In the genomic region with DNA sequence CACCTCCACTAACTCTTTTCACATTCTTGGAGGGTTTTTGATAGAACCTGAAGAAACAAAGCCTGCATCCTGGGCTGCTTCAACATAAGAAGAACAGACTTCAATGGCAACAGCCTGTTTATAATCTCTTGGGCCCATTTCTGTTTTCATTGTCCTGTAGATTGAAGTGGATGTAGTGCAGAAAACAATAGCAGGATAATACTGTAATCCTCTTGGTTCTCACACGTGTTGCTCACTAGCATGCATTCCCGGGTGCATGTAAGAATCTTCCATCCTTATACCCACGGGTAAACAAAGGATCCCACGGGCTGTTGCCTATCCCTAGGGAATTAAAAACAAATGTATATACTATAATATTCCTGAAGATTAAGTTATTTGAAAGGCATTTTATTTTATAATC, we compare ENCODE assay signal across 1 cellular context.
TF ChIP-seq lines count a peak whose summit lies in the region.

No MANE protein-coding gene starts in this region.

TF ChIP-seq in A549, 52 proteins besides CTCF, POLR2A, EP300 and RAD21 (continued from another document):
- TF ChIP-seq, protein P1, sequence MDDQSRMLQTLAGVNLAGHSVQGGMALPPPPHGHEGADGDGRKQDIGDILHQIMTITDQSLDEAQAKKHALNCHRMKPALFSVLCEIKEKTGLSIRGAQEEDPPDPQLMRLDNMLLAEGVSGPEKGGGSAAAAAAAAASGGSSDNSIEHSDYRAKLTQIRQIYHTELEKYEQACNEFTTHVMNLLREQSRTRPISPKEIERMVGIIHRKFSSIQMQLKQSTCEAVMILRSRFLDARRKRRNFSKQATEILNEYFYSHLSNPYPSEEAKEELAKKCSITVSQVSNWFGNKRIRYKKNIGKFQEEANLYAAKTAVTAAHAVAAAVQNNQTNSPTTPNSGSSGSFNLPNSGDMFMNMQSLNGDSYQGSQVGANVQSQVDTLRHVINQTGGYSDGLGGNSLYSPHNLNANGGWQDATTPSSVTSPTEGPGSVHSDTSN (IDR thresholded peaks at IDR 0.05) = no peak
- TF ChIP-seq GATA3 (IDR thresholded peaks at IDR 0.05; ENCODE audit: borderline replicate concordance) = no peak
